Comparison of ENCODE assay signal across 1 cellular context in the genomic region with DNA sequence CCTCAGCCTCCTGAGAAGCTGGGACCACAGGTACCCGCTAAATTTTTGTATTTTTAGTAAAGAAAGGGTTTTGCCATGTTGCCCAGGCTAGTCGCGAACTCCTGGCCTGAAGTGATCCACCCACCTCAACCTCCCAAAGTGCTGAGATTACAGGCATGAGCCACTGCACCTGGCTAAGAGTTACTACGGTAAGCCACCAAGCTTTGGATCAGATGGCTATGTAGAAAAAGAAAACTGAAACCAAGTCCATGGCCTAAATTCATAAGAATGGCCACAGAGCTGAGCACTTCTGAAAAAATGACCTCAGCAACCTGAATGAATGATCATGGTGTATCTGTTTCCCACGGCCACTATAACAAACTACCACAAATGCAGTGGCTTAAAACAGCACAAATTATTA.
TF ChIP-seq lines count a peak whose summit lies in the region.

No MANE protein-coding gene starts in this region.

TF ChIP-seq in IMR-90, 13 proteins besides CTCF, POLR2A, EP300 and RAD21 (continued from another document):
- TF ChIP-seq, protein P1, sequence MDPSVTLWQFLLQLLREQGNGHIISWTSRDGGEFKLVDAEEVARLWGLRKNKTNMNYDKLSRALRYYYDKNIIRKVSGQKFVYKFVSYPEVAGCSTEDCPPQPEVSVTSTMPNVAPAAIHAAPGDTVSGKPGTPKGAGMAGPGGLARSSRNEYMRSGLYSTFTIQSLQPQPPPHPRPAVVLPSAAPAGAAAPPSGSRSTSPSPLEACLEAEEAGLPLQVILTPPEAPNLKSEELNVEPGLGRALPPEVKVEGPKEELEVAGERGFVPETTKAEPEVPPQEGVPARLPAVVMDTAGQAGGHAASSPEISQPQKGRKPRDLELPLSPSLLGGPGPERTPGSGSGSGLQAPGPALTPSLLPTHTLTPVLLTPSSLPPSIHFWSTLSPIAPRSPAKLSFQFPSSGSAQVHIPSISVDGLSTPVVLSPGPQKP (IDR thresholded peaks at IDR 0.05; ENCODE audit: borderline replicate concordance, low read depth, low read length), result no peak
- no peak for TF ChIP-seq FOS (IDR thresholded peaks at IDR 0.05; ENCODE audit: low read depth, low read length)
- no peak for TF ChIP-seq BHLHE40 (IDR thresholded peaks at IDR 0.05; ENCODE audit: low read depth, low read length)
- no peak for TF ChIP-seq MAZ (IDR thresholded peaks at IDR 0.05; ENCODE audit: borderline replicate concordance, low read depth, low read length)
- no peak for TF ChIP-seq CHD1 (IDR thresholded peaks at IDR 0.05; ENCODE audit: low read depth, low read length)
- TF ChIP-seq, protein P2, sequence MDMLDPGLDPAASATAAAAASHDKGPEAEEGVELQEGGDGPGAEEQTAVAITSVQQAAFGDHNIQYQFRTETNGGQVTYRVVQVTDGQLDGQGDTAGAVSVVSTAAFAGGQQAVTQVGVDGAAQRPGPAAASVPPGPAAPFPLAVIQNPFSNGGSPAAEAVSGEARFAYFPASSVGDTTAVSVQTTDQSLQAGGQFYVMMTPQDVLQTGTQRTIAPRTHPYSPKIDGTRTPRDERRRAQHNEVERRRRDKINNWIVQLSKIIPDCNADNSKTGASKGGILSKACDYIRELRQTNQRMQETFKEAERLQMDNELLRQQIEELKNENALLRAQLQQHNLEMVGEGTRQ (IDR thresholded peaks at IDR 0.05; ENCODE audit: low read depth, low read length), result no peak
- TF ChIP-seq NFE2L2 (IDR thresholded peaks at IDR 0.05; ENCODE audit: low read depth, low read length), result no peak
- no peak for TF ChIP-seq MXI1 (IDR thresholded peaks at IDR 0.05; ENCODE audit: borderline replicate concordance, low read depth, low read length)
- TF ChIP-seq RFX5 (IDR thresholded peaks at IDR 0.05; ENCODE audit: low read depth, low read length), result no peak
- no peak for TF ChIP-seq CEBPB (IDR thresholded peaks at IDR 0.05; ENCODE audit: low read depth, low read length)
- TF ChIP-seq SMC3 (IDR thresholded peaks at IDR 0.05; ENCODE audit: low read depth, low read length), result no peak
